Comparison of ENCODE assay signal across 16 cellular contexts in genomic region chr4:122861544-122861943, GRCh38. TPM values are rescaled to one million over a fixed set of nuclear protein-coding genes. Genes with fewer than 3 reads are reported as not detected.
DNase-seq lines count a peak whose midpoint lies in the region; ATAC-seq and TF ChIP-seq lines count a peak whose summit lies in the region.
"Had no signal": no experiment of that assay in that cellular context is flagged by ENCODE, and none has a peak within 500 bp of the region (broad histone marks: within the 10 kb centered on the region; RNA-seq: fewer than 3 reads in every experiment).

No MANE protein-coding gene starts in this region.

- H3K4me1 ChIP-seq in GM23338 (ENCODE audit: insufficient read depth) = peaks cover 69% of the 10 kb centered on the region
- H3K4me1 ChIP-seq in IMR-90 (ENCODE audit: control insufficient read depth, insufficient read depth, low read length) = peaks cover 8% of the 10 kb centered on the region
- peaks cover 45% of the 10 kb centered on the region for H3K4me1 ChIP-seq in osteoblast (ENCODE audit: insufficient read depth, low read length)
- H3K4me1 ChIP-seq: BLaER1 had no signal

- peaks cover 15 to 68% of the 10 kb centered on the region in 2 experiments for H3K79me1 ChIP-seq in IMR-90 (ENCODE audit: low read depth in 1 of 2, low read length in 2 of 2)

- H3K36me3 ChIP-seq in GM23338 (ENCODE audit: insufficient read depth) = no peaks in the 10 kb centered on the region
- no peaks in the 10 kb centered on the region; the same call in 1 of the 2 replicates for H3K36me3 ChIP-seq in IMR-90 (ENCODE audit: control insufficient read depth, insufficient read depth, low read length)
- peaks cover 22% of the 10 kb centered on the region for H3K36me3 ChIP-seq in osteoblast (ENCODE audit: insufficient read depth, low read length)
- H3K36me3 ChIP-seq: BLaER1 had no signal

- no peak for TF ChIP-seq CTCF in GM23338 (conservative IDR thresholded peaks at IDR 0.05; ENCODE audit: low read depth in 2 of 2)
- no peak for TF ChIP-seq CTCF in IMR-90 (conservative IDR thresholded peaks at IDR 0.05; ENCODE audit: low read depth, low read length)
- TF ChIP-seq CTCF in chondrocyte (IDR thresholded peaks at IDR 0.05) = no peak
- no peak for TF ChIP-seq CTCF in osteoblast (IDR thresholded peaks at IDR 0.05; ENCODE audit: extremely low read depth, low read depth, low read length)

- no peak overlapping the region for H2BK120ac ChIP-seq in IMR-90 (ENCODE audit: low read depth, low read length)

- no TSS peak for BruUV-seq in IMR-90 (replicated peaks; lab: Mats Ljungman, UMichigan)

- intact Hi-C loops in IMR-90 (cut with micrococcal nuclease) = loop anchor here (5.0 kb wide), 1 partner anchor 34 kb away; the partner anchor contains the start of gene FGF2

- dilution Hi-C loops in IMR-90 (cut with HindIII; ENCODE audit: low sequenced_read_pairs, unreplicated experiment) = no loop called here

- H3K4ac ChIP-seq in IMR-90 (ENCODE audit: low read depth, low read length) = no peak overlapping the region

- H4K20me1 ChIP-seq in GM23338 (replicated peaks; ENCODE audit: insufficient read depth) (peaks cover 84% of the 10 kb centered on the region), IMR-90 (ENCODE audit: insufficient read depth, low read length) (peaks cover 34% of the 10 kb centered on the region; the same call in 1 of the 2 replicates), osteoblast (ENCODE audit: insufficient read depth, low read length) (peaks cover 56% of the 10 kb centered on the region)
- H4K20me1 ChIP-seq: BLaER1 had no signal

- H2AFZ ChIP-seq in GM23338 = no peak overlapping the region
- H2AFZ ChIP-seq in IMR-90 (replicated peaks; ENCODE audit: low read length, poor library complexity) = no peak overlapping the region
- no peak overlapping the region for H2AFZ ChIP-seq in osteoblast (ENCODE audit: low read length)

- peaks cover 61% of the 10 kb centered on the region for H3K4me1 Mint-ChIP-seq in GM23338
- peaks cover 53% of the 10 kb centered on the region for H3K4me1 Mint-ChIP-seq in chondrocyte (ENCODE audit: low read depth)
- H3K4me1 Mint-ChIP-seq: CD8-positive, alpha-beta memory T cell had no signal

- H3K9me3 Mint-ChIP-seq in GM23338 (no peaks in the 10 kb centered on the region), chondrocyte (ENCODE audit: low read depth) (no peaks in the 10 kb centered on the region)
- H3K9me3 Mint-ChIP-seq: CD8-positive, alpha-beta memory T cell had no signal

- no peak for DNase-seq in GM23338 (ENCODE audit: low spot score)
- no peak for DNase-seq in IMR-90
- no peak for DNase-seq in chondrocyte (ENCODE audit: low spot score)
- no peak for DNase-seq in osteoblast (ENCODE audit: insufficient read length, low spot score, missing footprints)
- no peak for DNase-seq in NCI-H510A (lab: John Stamatoyannopoulos, UW)
- no peak for DNase-seq in NCI-H82 treated with DMSO at 0.1 percent for 48 hours (lab: John Stamatoyannopoulos, UW; ENCODE audit: unreplicated experiment)
- no peak for DNase-seq in substantia nigra (lab: John Stamatoyannopoulos, UW)
- DNase-seq: Caco-2; CD8-positive, alpha-beta memory T cell; DND-41; GDM1; H7; KBM-7 had no signal

- H3K36me3 Mint-ChIP-seq in GM23338 (ENCODE audit: low read depth) (peaks cover 8% of the 10 kb centered on the region; the same call in 2 of the 3 replicates), chondrocyte (ENCODE audit: low read depth) (no peaks in the 10 kb centered on the region)
- H3K36me3 Mint-ChIP-seq: CD8-positive, alpha-beta memory T cell had no signal

- H3K27ac ChIP-seq in GM23338 (ENCODE audit: low read depth) (peak overlapping the region; percentile 23; the same call in 1 of the 2 replicates), IMR-90 (ENCODE audit: insufficient read depth, low read length) (no peak overlapping the region), osteoblast (ENCODE audit: low read depth, low read length) (peak overlapping the region; percentile 17), substantia nigra (ENCODE audit: low read depth, low read length, poor library complexity, severe bottlenecking) (no peak overlapping the region)
- H3K27ac ChIP-seq: BLaER1, HL-60 had no signal

- no peak overlapping the region for H3K4me2 ChIP-seq in GM23338
- no peak overlapping the region; the same call in 1 of the 2 replicates for H3K4me2 ChIP-seq in IMR-90 (ENCODE audit: low read depth, low read length)
- H3K4me2 ChIP-seq in osteoblast (ENCODE audit: insufficient read depth, low read length) = peak overlapping the region; percentile 5
- H3K4me2 ChIP-seq: BLaER1 had no signal

- H3K4me3 Mint-ChIP-seq in GM23338 (no peak overlapping the region), chondrocyte (ENCODE audit: unreplicated experiment) (no peak overlapping the region)
- H3K4me3 Mint-ChIP-seq: CD8-positive, alpha-beta memory T cell had no signal

- CTCF ChIA-PET in IMR-90 (lab: Yijun Ruan, JAX) = interaction anchor here (0.6 kb wide), 1 partner anchor 12 kb away, joined by 3 read pairs; no protein-coding TSS in a partner anchor

- H3K9me1 ChIP-seq in IMR-90 (ENCODE audit: insufficient read depth, low read length) = peaks cover 11% of the 10 kb centered on the region

- WGBS in IMR-90 (ENCODE audit: extremely low coverage in 2 of 2, insufficient read length in 1 of 2), 2 experiments = 100% methylated on average over 1 of the region's 2 CpGs; no CpG with 5 or more reads in 1 of the 2 experiments

- H2BK20ac ChIP-seq in IMR-90 (ENCODE audit: low read depth, low read length) = no peak overlapping the region

- POLR2A ChIA-PET in IMR-90 (lab: Charles Lee; ENCODE audit: unreplicated experiment) = interaction anchor here (0.6 kb wide), 1 partner anchor 92 kb away, joined by 3 read pairs; no protein-coding TSS in a partner anchor

- H3K27ac Mint-ChIP-seq in GM23338 = peak overlapping the region; percentile 0; the same call in 1 of the 2 replicates
- peak overlapping the region; percentile 38 for H3K27ac Mint-ChIP-seq in chondrocyte (ENCODE audit: unreplicated experiment)

- H3K9me2 ChIP-seq in GM23338 (ENCODE audit: insufficient read depth) = no peaks in the 10 kb centered on the region

- H4K8ac ChIP-seq in IMR-90 (ENCODE audit: low read depth in 2 of 2, low read length in 2 of 2) = no peak overlapping the region

- peak; percentile 14; the same call in 1 of the 3 replicates for ATAC-seq in GM23338
- no peak for ATAC-seq in IMR-90 (ENCODE audit: low read depth)
- ATAC-seq in GM19023 (IDR thresholded peaks at IDR 0.05; ENCODE audit: unreplicated experiment) = no peak

- in situ Hi-C loops in IMR-90 (cut with MboI; ENCODE audit: low sequenced_read_pairs) = no loop called here

- no peak for TF ChIP-seq POLR2A in IMR-90 (IDR thresholded peaks at IDR 0.05; ENCODE audit: low read depth, low read length)

- peak overlapping the region; percentile 41; the same call in 1 of the 2 replicates for H3K18ac ChIP-seq in IMR-90 (ENCODE audit: low read depth, low read length)

- no peak overlapping the region for H2AK5ac ChIP-seq in IMR-90 (ENCODE audit: low read depth, low read length)

- no peaks in the 10 kb centered on the region for H3K9me3 ChIP-seq in IMR-90 (ENCODE audit: control insufficient read depth, insufficient read depth, low read length)
- H3K9me3 ChIP-seq in osteoblast (ENCODE audit: low read depth, low read length) = no peaks in the 10 kb centered on the region
- H3K9me3 ChIP-seq: BLaER1, Caco-2 had no signal

- H2BK5ac ChIP-seq in IMR-90 (ENCODE audit: low read depth, low read length, poor library complexity, severe bottlenecking) = no peak overlapping the region

- TF ChIP-seq RAD21 in IMR-90 (IDR thresholded peaks at IDR 0.05; ENCODE audit: low read length) = no peak

- no peak overlapping the region; the same call in 1 of the 2 replicates for H3K23ac ChIP-seq in IMR-90 (ENCODE audit: low read depth, low read length)

- no peak overlapping the region for H3K4me3 ChIP-seq in GM23338
- H3K4me3 ChIP-seq in IMR-90 (ENCODE audit: insufficient read depth, low read depth, low read length) = no peak overlapping the region
- no peak overlapping the region for H3K4me3 ChIP-seq in osteoblast (ENCODE audit: insufficient read depth, low read length)
- H3K4me3 ChIP-seq: BLaER1 had no signal

- H3K27me3 Mint-ChIP-seq in GM23338 (ENCODE audit: insufficient read depth, low read depth, poor library complexity) (no peaks in the 10 kb centered on the region), chondrocyte (ENCODE audit: low read depth) (no peaks in the 10 kb centered on the region)

- H4K5ac ChIP-seq in IMR-90 (ENCODE audit: low read depth, low read length) = no peak overlapping the region

- H2AK9ac ChIP-seq in IMR-90 (replicated peaks; ENCODE audit: low read depth, low read length, poor library complexity) = no peak overlapping the region

- H3F3A ChIP-seq in GM23338 (replicated peaks; ENCODE audit: low read depth) = 0 out of 2 replicates have a peak, but pooled peaks cover 8% of the 10 kb centered on the region

- H3K79me2 ChIP-seq in GM23338 (replicated peaks; ENCODE audit: insufficient read depth) = peaks cover 100% of the 10 kb centered on the region
- peaks cover 97% of the 10 kb centered on the region for H3K79me2 ChIP-seq in osteoblast (ENCODE audit: insufficient read depth, low read length)

- H3K27me3 ChIP-seq in GM23338 (ENCODE audit: insufficient read depth) (no peaks in the 10 kb centered on the region), IMR-90 (ENCODE audit: control insufficient read depth, insufficient read depth, low read length) (no peaks in the 10 kb centered on the region), osteoblast (ENCODE audit: insufficient read depth, low read length) (no peaks in the 10 kb centered on the region)
- H3K27me3 ChIP-seq: BLaER1 had no signal

- no peak overlapping the region for H4K91ac ChIP-seq in IMR-90 (ENCODE audit: insufficient read depth, low read depth, low read length)

- H3K14ac ChIP-seq in IMR-90 (replicated peaks; ENCODE audit: low read depth, low read length) = peak overlapping the region; percentile 37; the same call in 1 of the 2 replicates

- no peak overlapping the region for H3K9ac ChIP-seq in IMR-90 (ENCODE audit: low read depth, low read length)
- H3K9ac ChIP-seq: BLaER1 had no signal

- H2BK15ac ChIP-seq in IMR-90 (ENCODE audit: low read depth, low read length) = no peak overlapping the region

- no peak overlapping the region for H3K56ac ChIP-seq in IMR-90 (ENCODE audit: extremely low read depth, insufficient read depth, low read length)

TF ChIP-seq in GM23338, 12 proteins besides CTCF, POLR2A, EP300 and RAD21 (continues in another document):
- TF ChIP-seq POLR2AphosphoS5 (IDR thresholded peaks at IDR 0.05; ENCODE audit: low read depth) (no peak), ZNF331 (CRISPR knock-in tag; IDR thresholded peaks at IDR 0.05; ENCODE audit: low read depth) (no peak)

RNA-seq across cellular contexts. Expression of gene FGF2, which starts 34.9 kb away (rescaled TPM):
- 84.4 and 96.0 TPM in 2 replicates for total RNA-seq in GM23338 (2014; rRNA removed; shearing (Covaris generic))
- 28.3 and 28.8 TPM in 2 replicates for polyA plus RNA-seq in GM23338 (2016; fragmentation: Nextera tagmentation; extraction: Ambion mirVana)
- total RNA-seq in IMR-90 (2012; rRNA removed) = 27.1 and 54.4 TPM in 2 replicates
- polyA plus RNA-seq in IMR-90 (2012; rRNA removed) = 12.9 and 14.9 TPM in 2 replicates
- polyA plus RNA-seq in IMR-90 (2012; cell fraction: cytosol; rRNA removed) = 1.9 and 5.8 TPM in 2 replicates
- polyA plus RNA-seq in IMR-90 (2012; cell fraction: nucleus; rRNA removed; ENCODE audit: low replicate concordance) = 6.7 and 13.7 TPM in 2 replicates
- 25.0 to 26.2 TPM (median 25.1 TPM) in 3 replicates for total RNA-seq in chondrocyte
- total RNA-seq in osteoblast = 69.2 and 86.5 TPM in 2 replicates
- polyA plus RNA-seq: CD8-positive, alpha-beta memory T cell had no signal

Comparison
In these comparisons a context has a peak if more than half of its experiments do, and no peak if none do; other contexts are left out.
1. H3K27ac ChIP-seq: peak in GM23338 (single experiment) and osteoblast (single experiment); none in IMR-90 (single experiment) and substantia nigra (single experiment).